8 cellular contexts compared by ENCODE assay signal in genomic region chr11:1308745-1309497, GRCh38. TPM values are rescaled to one million over a fixed set of nuclear protein-coding genes. Genes with fewer than 3 reads are reported as not detected.
DNase-seq lines count a peak whose midpoint lies in the region; ATAC-seq, FAIRE-seq and TF ChIP-seq lines count a peak whose summit lies in the region.

No MANE protein-coding gene starts in this region.

- H3K27me3 ChIP-seq in GM06990 (replicated peaks; ENCODE audit: control insufficient read depth, insufficient read depth, low read length) (no peaks in the 10 kb centered on the region), bronchial epithelial cell (ENCODE audit: control insufficient read depth, insufficient read depth, low read length) (no peaks in the 10 kb centered on the region), lower lobe of right lung (ENCODE audit: low read depth) (no peaks in the 10 kb centered on the region), upper lobe of right lung (no peaks in the 10 kb centered on the region)

- TF ChIP-seq CTCF in GM06990 (IDR thresholded peaks at IDR 0.05; ENCODE audit: insufficient read depth, low read length, poor library complexity, severe bottlenecking) (no peak), bronchial epithelial cell (IDR thresholded peaks at IDR 0.05; ENCODE audit: insufficient read depth, low read length, severe bottlenecking) (no peak), lower lobe of right lung (IDR thresholded peaks at IDR 0.05) (no peak), upper lobe of right lung (IDR thresholded peaks at IDR 0.05) (no peak)

- peak overlapping the region; percentile 95 for H3K27ac ChIP-seq in lower lobe of right lung
- H3K27ac ChIP-seq in upper lobe of right lung = peak overlapping the region; percentile 94

- no peak for TF ChIP-seq EP300 in Ishikawa (IDR thresholded peaks at IDR 0.05; ENCODE audit: borderline replicate concordance)

- no peak for TF ChIP-seq RAD21 in Ishikawa (IDR thresholded peaks at IDR 0.05; ENCODE audit: low read depth)

- intact Hi-C loops in lower lobe of right lung (cut with DNase I) (no loop called here), upper lobe of right lung (cut with DNase I) (no loop called here)

- no peaks in the 10 kb centered on the region for H3K9me3 ChIP-seq in lower lobe of right lung
- no peaks in the 10 kb centered on the region for H3K9me3 ChIP-seq in upper lobe of right lung

- ATAC-seq in GM21576 (IDR thresholded peaks at IDR 0.05; ENCODE audit: unreplicated experiment) = peak; percentile 32
- peak; percentile 63 to 79 for ATAC-seq in lower lobe of right lung
- ATAC-seq in upper lobe of right lung = peak; percentile 71

- H3K4me1 ChIP-seq in lower lobe of right lung (peaks cover 62% of the 10 kb centered on the region), upper lobe of right lung (peaks cover 46% of the 10 kb centered on the region)

- H3K4me3 ChIP-seq in GM06990 (replicated peaks; ENCODE audit: low read depth, low read length) (peak overlapping the region; percentile 73), bronchial epithelial cell (ENCODE audit: low read depth, low read length) (peak overlapping the region; percentile 71), lower lobe of right lung (peak overlapping the region; percentile 94), upper lobe of right lung (peak overlapping the region; percentile 89)

- H3K36me3 ChIP-seq in GM06990 (ENCODE audit: control insufficient read depth, insufficient read depth, low read length) (peaks cover 2% of the 10 kb centered on the region), bronchial epithelial cell (ENCODE audit: control insufficient read depth, insufficient read depth, low read length) (peaks cover 4% of the 10 kb centered on the region), lower lobe of right lung (peaks cover 19% of the 10 kb centered on the region), upper lobe of right lung (peaks cover 7% of the 10 kb centered on the region)

- DNase-seq in GM06990 (ENCODE audit: extremely low read depth, insufficient read length) (peak; percentile 31), bronchial epithelial cell (ENCODE audit: low read depth) (no peak), lower lobe of right lung (no peak), upper lobe of right lung (no peak), midbrain (lab: John Stamatoyannopoulos, UW) (no peak), NCI-H524 (lab: John Stamatoyannopoulos, UW) (no peak)

- no peak for FAIRE-seq in bronchial epithelial cell (lab: Jason Lieb, UNC)

TF ChIP-seq in Ishikawa, 13 proteins besides CTCF, POLR2A, EP300 and RAD21:
- TF ChIP-seq ZBTB7A (IDR thresholded peaks at IDR 0.05; ENCODE audit: low read depth) (peak; percentile 53; the same call in 1 of the 2 replicates), YY1 (IDR thresholded peaks at IDR 0.05; ENCODE audit: low read depth) (no peak), EGR1 (IDR thresholded peaks at IDR 0.05) (peak; percentile 16; the same call in 1 of the 2 replicates)
TF ChIP-seq in Ishikawa: peak in this region for 2.

RNA-seq across cellular contexts. Expression of gene TOLLIP, which starts 0.5 kb away (rescaled TPM):
- 43.4 and 55.0 TPM in 2 replicates for total RNA-seq in bronchial epithelial cell
- 68.4 TPM for total RNA-seq in lower lobe of right lung
- total RNA-seq in upper lobe of right lung = 71.1 TPM
